Comparison of ENCODE assay signal across 17 cellular contexts in genomic region chr20:59164681-59165388, GRCh38. TPM values are rescaled to one million over a fixed set of nuclear protein-coding genes. Genes with fewer than 3 reads are reported as not detected.
A peak's percentile ranks its signal among the peaks of the same experiment; 100 is the strongest.
DNase-seq lines count a peak whose midpoint lies in the region; ATAC-seq, FAIRE-seq and TF ChIP-seq lines count a peak whose summit lies in the region.
"Had no signal": no experiment of that assay in that cellular context is flagged by ENCODE, and none has a peak within 500 bp of the region (broad histone marks: within the 10 kb centered on the region; RNA-seq: fewer than 3 reads in every experiment).

No MANE protein-coding gene starts in this region.

- no peak overlapping the region for H3K4me2 ChIP-seq in GM23338

- peaks cover 38 to 93% (median 70%) of the 10 kb centered on the region in 4 donors for H3K4me1 Mint-ChIP-seq in CD4-positive, CD25-positive, alpha-beta regulatory T cell
- H3K4me1 Mint-ChIP-seq in activated naive CD8-positive, alpha-beta T cell (ENCODE audit: low read depth): peaks cover 94% of the 10 kb centered on the region
- peaks cover 90 to 94% of the 10 kb centered on the region in 2 donors for H3K4me1 Mint-ChIP-seq in natural killer cell
- no peaks in the 10 kb centered on the region for H3K4me1 Mint-ChIP-seq in GM23338

- H3K27me3 ChIP-seq in CD4-positive, CD25-positive, alpha-beta regulatory T cell (ENCODE audit: control insufficient read depth, insufficient read depth, low read length): no peaks in the 10 kb centered on the region
- no peaks in the 10 kb centered on the region for H3K27me3 ChIP-seq in GM23338 (ENCODE audit: insufficient read depth)
- H3K27me3 ChIP-seq: ovary had no signal

- peak; percentile 76 for FAIRE-seq in GM19239 (lab: Jason Lieb, UNC)
- FAIRE-seq: astrocyte, K562, urothelium cell line had no signal

- H2AFZ ChIP-seq in GM23338: no peak overlapping the region

- no peaks in the 10 kb centered on the region for H3K79me2 ChIP-seq in GM23338 (replicated peaks; ENCODE audit: insufficient read depth)

- H4K20me1 ChIP-seq in GM23338 (replicated peaks; ENCODE audit: insufficient read depth): no peaks in the 10 kb centered on the region

- H3K36me3 ChIP-seq in CD4-positive, CD25-positive, alpha-beta regulatory T cell (ENCODE audit: control insufficient read depth, insufficient read depth, low read length): peaks cover 2% of the 10 kb centered on the region
- no peaks in the 10 kb centered on the region for H3K36me3 ChIP-seq in GM23338 (ENCODE audit: insufficient read depth)
- H3K36me3 ChIP-seq: ovary had no signal

- H3K36me3 Mint-ChIP-seq in CD4-positive, CD25-positive, alpha-beta regulatory T cell: peaks cover 19% of the 10 kb centered on the region
- H3K36me3 Mint-ChIP-seq in activated naive CD8-positive, alpha-beta T cell: peaks cover 2% of the 10 kb centered on the region
- H3K36me3 Mint-ChIP-seq in natural killer cell (no peaks in the 10 kb centered on the region), GM23338 (ENCODE audit: low read depth) (no peaks in the 10 kb centered on the region)

- intact Hi-C loops in natural killer cell (cut with micrococcal nuclease): loop anchor here (1.0 to 10.0 kb wide), 4 partner anchors 13 to 270 kb away; no protein-coding TSS in a partner anchor

- H3K9me2 ChIP-seq in GM23338 (ENCODE audit: insufficient read depth): no peaks in the 10 kb centered on the region

- H3F3A ChIP-seq in GM23338 (replicated peaks; ENCODE audit: low read depth): no peaks in the 10 kb centered on the region

- no peaks in the 10 kb centered on the region for H3K9me3 ChIP-seq in CD4-positive, CD25-positive, alpha-beta regulatory T cell (ENCODE audit: control insufficient read depth in 2 of 2, low read length in 2 of 2)
- H3K9me3 ChIP-seq: ovary had no signal

- peak in 2 of 3 donors; percentile 62 to 77 for DNase-seq in CD4-positive, CD25-positive, alpha-beta regulatory T cell
- DNase-seq in GM19239 (ENCODE audit: insufficient read length, low spot score) (no peak), natural killer cell (no peak), GM23338 (ENCODE audit: low spot score) (no peak)
- DNase-seq: DMS79, dorsolateral prefrontal cortex, NCI-H1417 treated with DMSO at 0.1 percent for 48 hours, NCI-H510A treated with DMSO at 0.1 percent for 48 hours, ovary had no signal

- ATAC-seq in CD4-positive, CD25-positive, alpha-beta regulatory T cell (ENCODE audit: low read depth in 2 of 2): no peak
- ATAC-seq in natural killer cell (peak in 1 of 3 donors; percentile 12), HG03045 (IDR thresholded peaks at IDR 0.05; ENCODE audit: unreplicated experiment) (no peak), GM18858 (IDR thresholded peaks at IDR 0.05; ENCODE audit: unreplicated experiment) (no peak), HG02759 (IDR thresholded peaks at IDR 0.05; ENCODE audit: unreplicated experiment) (no peak), GM23338 (no peak)
- ATAC-seq: K562, Panc1 had no signal

- H3K27me3 Mint-ChIP-seq in CD4-positive, CD25-positive, alpha-beta regulatory T cell: no peaks in the 10 kb centered on the region
- no peaks in the 10 kb centered on the region for H3K27me3 Mint-ChIP-seq in activated naive CD8-positive, alpha-beta T cell
- no peaks in the 10 kb centered on the region for H3K27me3 Mint-ChIP-seq in natural killer cell (ENCODE audit: low read depth in 2 of 2)
- H3K27me3 Mint-ChIP-seq in GM23338 (ENCODE audit: insufficient read depth, low read depth, poor library complexity): no peaks in the 10 kb centered on the region

- peak overlapping the region; percentile 87 for H3K4me3 ChIP-seq in CD4-positive, CD25-positive, alpha-beta regulatory T cell (ENCODE audit: low read depth, low read length)
- H3K4me3 ChIP-seq in GM23338: no peak overlapping the region
- H3K4me3 ChIP-seq: dorsolateral prefrontal cortex, K562, ovary had no signal

- peak overlapping the region; percentile 95 to 100 (median 100) for H3K27ac Mint-ChIP-seq in CD4-positive, CD25-positive, alpha-beta regulatory T cell
- peak overlapping the region; percentile 95 for H3K27ac Mint-ChIP-seq in activated naive CD8-positive, alpha-beta T cell
- H3K27ac Mint-ChIP-seq in natural killer cell (peak overlapping the region; percentile 100), GM23338 (no peak overlapping the region)

- peak overlapping the region; percentile 99 for H3K27ac ChIP-seq in CD4-positive, CD25-positive, alpha-beta regulatory T cell (ENCODE audit: insufficient read depth, low read length, poor library complexity, severe bottlenecking)
- H3K27ac ChIP-seq in GM23338 (ENCODE audit: low read depth): no peak overlapping the region
- H3K27ac ChIP-seq: dorsolateral prefrontal cortex, ovary had no signal

- peaks cover 95% of the 10 kb centered on the region for H3K4me1 ChIP-seq in CD4-positive, CD25-positive, alpha-beta regulatory T cell (ENCODE audit: control insufficient read depth, insufficient read depth, low read length, poor library complexity, severe bottlenecking)
- H3K4me1 ChIP-seq in GM23338 (ENCODE audit: insufficient read depth): no peaks in the 10 kb centered on the region

- TF ChIP-seq CTCF in natural killer cell (IDR thresholded peaks at IDR 0.05) (no peak), GM23338 (conservative IDR thresholded peaks at IDR 0.05; ENCODE audit: low read depth in 2 of 2) (no peak)

- H3K9me3 Mint-ChIP-seq in CD4-positive, CD25-positive, alpha-beta regulatory T cell: peaks cover 0 to 1% (median 0%) of the 10 kb centered on the region in 7 donors
- H3K9me3 Mint-ChIP-seq in activated naive CD8-positive, alpha-beta T cell (ENCODE audit: low read depth): no peaks in the 10 kb centered on the region
- H3K9me3 Mint-ChIP-seq in natural killer cell: peaks cover 0 to under 1% of the 10 kb centered on the region in 2 donors
- H3K9me3 Mint-ChIP-seq in GM23338: peaks cover 1% of the 10 kb centered on the region; the same call in 2 of the 3 replicates

- H3K4me3 Mint-ChIP-seq in CD4-positive, CD25-positive, alpha-beta regulatory T cell: peak overlapping the region; percentile 85 to 99 (median 90)
- peak overlapping the region; percentile 81 for H3K4me3 Mint-ChIP-seq in activated naive CD8-positive, alpha-beta T cell
- peak overlapping the region; percentile 94 for H3K4me3 Mint-ChIP-seq in natural killer cell
- H3K4me3 Mint-ChIP-seq in GM23338: no peak overlapping the region

TF ChIP-seq in GM23338, 12 proteins besides CTCF, POLR2A, EP300 and RAD21:
- no peak for TF ChIP-seq ZNF114 (CRISPR knock-in tag; IDR thresholded peaks at IDR 0.05)
- no peak for TF ChIP-seq CREB1 (CRISPR knock-in tag; IDR thresholded peaks at IDR 0.05; ENCODE audit: low read depth)
- no peak for TF ChIP-seq REST (IDR thresholded peaks at IDR 0.05; ENCODE audit: unreplicated experiment)
- no peak for TF ChIP-seq ETS1 (IDR thresholded peaks at IDR 0.05)
- no peak for TF ChIP-seq STAT1 (IDR thresholded peaks at IDR 0.05; ENCODE audit: unreplicated experiment)
TF ChIP-seq in GM23338: peak in this region for 0.

RNA-seq across cellular contexts. Expression of gene ZNF831, which starts 1.2 kb away (rescaled TPM):
- total RNA-seq in CD4-positive, CD25-positive, alpha-beta regulatory T cell: 90.3 TPM
- 10 to 100 TPM; 15.9 to 22.1 (median 17.6) TPM for polyA plus RNA-seq in CD4-positive, CD25-positive, alpha-beta regulatory T cell
- 10 to 100 TPM; 24.8 to 42.0 (median 40.2) TPM for total RNA-seq in natural killer cell
- total RNA-seq in GM23338 (2014; rRNA removed; shearing (Covaris generic)): not detected in 2 replicates
- polyA plus RNA-seq in GM23338 (2016; fragmentation: Nextera tagmentation; extraction: Ambion mirVana): not detected in 2 replicates
- total RNA-seq: astrocyte, K562 had no signal
- polyA plus RNA-seq: K562 had no signal

Comparison
In these comparisons a context has a peak if more than half of its experiments do, and no peak if none do; other contexts are left out.
1. DNase-seq: peak in CD4-positive, CD25-positive, alpha-beta regulatory T cell (2 of 3); none in GM19239 (single experiment), natural killer cell (single experiment) and GM23338 (single experiment).
2. RNA of gene ZNF831, which starts 1.2 kb away (total RNA-seq): 90.3 TPM in CD4-positive, CD25-positive, alpha-beta regulatory T cell (single experiment) and 24.8 to 42.0 TPM in natural killer cell; not detected in GM23338; every median in the first group is over 10 times any median in the second.